ENCODE assay signal across 5 cellular contexts in the genomic region with DNA sequence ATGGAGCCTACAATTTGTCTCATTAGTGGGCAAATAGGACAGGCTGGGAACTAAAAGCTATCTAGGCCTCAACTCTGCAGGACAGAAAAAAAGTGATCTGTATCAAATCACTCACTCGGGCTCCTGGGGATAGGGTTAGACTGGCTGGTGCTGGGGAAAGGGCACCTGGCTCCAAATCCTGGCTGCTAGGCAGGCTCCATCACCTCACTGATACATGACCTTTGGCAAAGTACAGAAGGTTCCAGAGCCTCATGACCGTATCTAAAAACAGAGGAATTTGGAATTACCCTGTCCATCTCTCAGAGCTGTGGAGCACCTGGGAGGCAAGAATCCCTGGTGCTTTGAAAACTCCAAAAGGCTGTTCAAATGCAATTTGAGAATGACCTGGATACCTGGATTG.
"Had no signal": no experiment of that assay in that cellular context is flagged by ENCODE, and none has a peak within 500 bp of the region (broad histone marks: within the 10 kb centered on the region; RNA-seq: fewer than 3 reads in every experiment).

No MANE protein-coding gene starts in this region.

- DNase-seq: H7, HFFc6, KBM-7 had no signal

- ATAC-seq: GM23338, HCT116 had no signal
